Comparison of ENCODE assay signal across 24 cellular contexts in genomic region chr18:13335903-13336302, GRCh38.
"Had no signal": no experiment of that assay in that cellular context is flagged by ENCODE, and none has a peak within 500 bp of the region (broad histone marks: within the 10 kb centered on the region; RNA-seq: fewer than 3 reads in every experiment).

No MANE protein-coding gene starts in this region.

- H3K27me3 ChIP-seq: esophagus squamous epithelium, pancreas, right lobe of liver, spleen, testis, tibial nerve, upper lobe of right lung had no signal

- H3K36me3 Mint-ChIP-seq: natural killer cell; stimulated activated memory B cell treated with anti-CD40 and anti-IgM and Interleukin-4, amounts not matched to agents 10 μg/mL and 1 μg/mL and 100 μg/mL, for 72 hours had no signal

- H3K27ac ChIP-seq: esophagus squamous epithelium, left ventricle myocardium inferior, pancreas, psoas muscle, right lobe of liver, spleen, testis, tibial nerve, upper lobe of right lung had no signal

- H3K4me1 ChIP-seq: esophagus squamous epithelium, pancreas, psoas muscle, spleen, testis, tibial nerve, upper lobe of right lung had no signal

- DNase-seq: dermis blood vessel endothelial cell; esophagus squamous epithelium; foreskin fibroblast; kidney; left cardiac atrium; left ventricle myocardium inferior; mesenchymal stem cell; natural killer cell; occipital lobe; pancreas; psoas muscle; retina; right lobe of liver; spleen; stimulated activated CD4-positive, alpha-beta T cell treated with anti-CD3 and anti-CD28 coated beads, Interleukin-15, amount 100 ng/mL, for 24 hours; stimulated activated CD4-positive, alpha-beta T cell treated with anti-CD3 and anti-CD28 coated beads, Interleukin-1b, Interleukin-23, amount 100 ng/mL, for 48 hours; stimulated activated CD4-positive, alpha-beta T cell treated with anti-CD3 and anti-CD28 coated beads, Interleukin-4, amount 100 ng/mL, for 24 hours; stimulated activated naive CD8-positive, alpha-beta T cell treated with anti-CD3 and anti-CD28 coated beads, Interleukin-15, amount 100 ng/mL, for 72 hours; testis; upper lobe of right lung had no signal

- H3K9me3 ChIP-seq: esophagus squamous epithelium, pancreas, psoas muscle, right lobe of liver, testis, upper lobe of right lung had no signal

- FAIRE-seq: colon, kidney, pancreas had no signal

- ATAC-seq: left cardiac atrium; natural killer cell; pancreas; psoas muscle; right lobe of liver; stimulated activated memory B cell treated with anti-CD40 and anti-IgM and Interleukin-4, amounts not matched to agents 10 μg/mL and 1 μg/mL and 100 μg/mL, for 72 hours; stimulated activated naive CD8-positive, alpha-beta T cell treated with anti-CD3 and anti-CD28 coated beads, Interleukin-15, amount 100 ng/mL, for 72 hours; upper lobe of right lung had no signal

- H3K9me3 Mint-ChIP-seq: natural killer cell had no signal

- H3K4me1 Mint-ChIP-seq: natural killer cell; stimulated activated memory B cell treated with anti-CD40 and anti-IgM and Interleukin-4, amounts not matched to agents 10 μg/mL and 1 μg/mL and 100 μg/mL, for 72 hours had no signal

- H3K4me3 Mint-ChIP-seq: natural killer cell; stimulated activated memory B cell treated with anti-CD40 and anti-IgM and Interleukin-4, amounts not matched to agents 10 μg/mL and 1 μg/mL and 100 μg/mL, for 72 hours had no signal

- H3K36me3 ChIP-seq: esophagus squamous epithelium, left ventricle myocardium inferior, pancreas, right lobe of liver, spleen, tibial nerve, upper lobe of right lung had no signal

- H3K27ac Mint-ChIP-seq: natural killer cell; stimulated activated memory B cell treated with anti-CD40 and anti-IgM and Interleukin-4, amounts not matched to agents 10 μg/mL and 1 μg/mL and 100 μg/mL, for 72 hours had no signal

- H3K4me3 ChIP-seq: esophagus squamous epithelium, left ventricle myocardium inferior, lung, pancreas, psoas muscle, right lobe of liver, spleen, testis, tibial nerve, upper lobe of right lung had no signal
